In genomic region chr4:162497564-162498167, GRCh38 we compare ENCODE assay signal across 8 cellular contexts.
DNase-seq lines count a peak whose midpoint lies in the region; ATAC-seq and TF ChIP-seq lines count a peak whose summit lies in the region.

No MANE protein-coding gene starts in this region.

- no peaks in the 10 kb centered on the region for H3K27me3 Mint-ChIP-seq in endodermal cell (ENCODE audit: insufficient read depth)

- no peaks in the 10 kb centered on the region for H3K79me2 ChIP-seq in PC-9 (ENCODE audit: low read depth)

- H3K4me3 ChIP-seq in PC-9 (no peak overlapping the region), endodermal cell (ENCODE audit: low read length) (no peak overlapping the region)

- H3F3A ChIP-seq in PC-9 (ENCODE audit: insufficient read depth, low read depth), result no peaks in the 10 kb centered on the region

- H3K36me3 ChIP-seq in PC-9 (ENCODE audit: low read depth) (no peaks in the 10 kb centered on the region), endodermal cell (ENCODE audit: control insufficient read depth, insufficient read depth, low read length) (no peaks in the 10 kb centered on the region)

- 38% methylated on average over 4 of the region's 5 CpGs; no CpG with 5 or more reads in 1 of the 2 experiments for WGBS in endodermal cell (ENCODE audit: insufficient coverage in 1 of 2, insufficient read length in 1 of 2), 2 experiments

- POLR2A ChIA-PET in PC-9 (lab: Charles Lee; ENCODE audit: unreplicated experiment), result no interaction called here

- H3K27me3 ChIP-seq in PC-9 (ENCODE audit: insufficient read depth, low read depth) (no peaks in the 10 kb centered on the region), endodermal cell (ENCODE audit: control insufficient read depth, insufficient read depth, low read length, poor library complexity, severe bottlenecking) (no peaks in the 10 kb centered on the region)

- CTCF ChIA-PET in PC-9 (lab: Charles Lee), result interaction anchor here (0.9 kb wide), 1 partner anchor 1052 kb away, joined by 6 read pairs; no protein-coding TSS in a partner anchor

- peaks cover 1% of the 10 kb centered on the region for H3K36me3 Mint-ChIP-seq in endodermal cell (ENCODE audit: low read depth)

- DNase-seq in DMS 273 (lab: John Stamatoyannopoulos, UW; ENCODE audit: unreplicated experiment) (peak; percentile 43), DMS 273 treated with DMSO at 0.1 percent for 48 hours (lab: John Stamatoyannopoulos, UW) (no peak), PC-9 (no peak), endodermal cell (no peak), midbrain (lab: John Stamatoyannopoulos, UW) (peak; percentile 56), cortex of kidney (lab: John Stamatoyannopoulos, UW) (no peak)

- H3K9me3 Mint-ChIP-seq in endodermal cell, result peaks cover 10% of the 10 kb centered on the region

- BruUV-seq in PC-9 (replicated peaks; lab: Mats Ljungman, UMichigan), result no TSS peak

- H3K27ac ChIP-seq in PC-9 (no peak overlapping the region), endodermal cell (ENCODE audit: low read depth, low read length) (no peak overlapping the region)

- H3K4me1 ChIP-seq in PC-9 (replicated peaks; ENCODE audit: insufficient read depth), result no peaks in the 10 kb centered on the region
- H3K4me1 ChIP-seq in endodermal cell (ENCODE audit: control insufficient read depth, insufficient read depth, low read length), result no peaks in the 10 kb centered on the region

- intact Hi-C loops in PC-9 (cut with micrococcal nuclease; ENCODE audit: unreplicated experiment), result loop anchor here (1.0 to 10.0 kb wide), 5 partner anchors 541 to 1051 kb away; partner anchors contain the start of gene NPY1R

- H4K20me1 ChIP-seq in PC-9 (ENCODE audit: insufficient read depth), result no peaks in the 10 kb centered on the region

- H3K9me2 ChIP-seq in PC-9 (ENCODE audit: insufficient read depth), result no peaks in the 10 kb centered on the region

- peak; percentile 83 for ATAC-seq in GM19372 (IDR thresholded peaks at IDR 0.05; ENCODE audit: low read depth, unreplicated experiment)
- peak; percentile 85 for ATAC-seq in HG03354 (IDR thresholded peaks at IDR 0.05; ENCODE audit: poor library complexity, severe bottlenecking, unreplicated experiment)

- H3K27ac Mint-ChIP-seq in endodermal cell, result no peak overlapping the region

- H3K9ac ChIP-seq in endodermal cell (ENCODE audit: extremely low read depth, low read length, poor library complexity, severe bottlenecking), result no peak overlapping the region

- peaks cover 2% of the 10 kb centered on the region for H3K4me1 Mint-ChIP-seq in endodermal cell

- TF ChIP-seq CTCF in PC-9 (conservative IDR thresholded peaks at IDR 0.05) (peak; percentile 82), endodermal cell (conservative IDR thresholded peaks at IDR 0.05) (peak; percentile 92)

- no peak overlapping the region for H3K4me3 Mint-ChIP-seq in endodermal cell

- H3K9me3 ChIP-seq in PC-9 (ENCODE audit: insufficient read depth, low read depth), result no peaks in the 10 kb centered on the region
- H3K9me3 ChIP-seq in endodermal cell (ENCODE audit: control insufficient read depth, low read length), result peaks cover 1% of the 10 kb centered on the region

- no peak overlapping the region for H2AFZ ChIP-seq in PC-9

- no peak overlapping the region for H3K4me2 ChIP-seq in PC-9

Comparison
In these comparisons a context has a peak if more than half of its experiments do, and no peak if none do; other contexts are left out.
1. DNase-seq: peak in DMS 273 (single experiment) and midbrain (single experiment); none in DMS 273 treated with DMSO at 0.1 percent for 48 hours (single experiment), PC-9 (0 of 2), endodermal cell (single experiment) and cortex of kidney (single experiment).